ENCODE assay signal across 27 cellular contexts in genomic region chr2:226715347-226715990, GRCh38.
DNase-seq lines count a peak whose midpoint lies in the region; ATAC-seq and TF ChIP-seq lines count a peak whose summit lies in the region.
"Had no signal": no experiment of that assay in that cellular context is flagged by ENCODE, and none has a peak within 500 bp of the region (broad histone marks: within the 10 kb centered on the region; RNA-seq: fewer than 3 reads in every experiment).

No MANE protein-coding gene starts in this region.

- H3K4me3 ChIP-seq in upper lobe of right lung (no peak overlapping the region), foreskin fibroblast (ENCODE audit: low read depth in 1 of 2, low read length in 2 of 2) (no peak overlapping the region), spleen (no peak overlapping the region)
- H3K4me3 ChIP-seq: ascending aorta, left lung, pancreas, SK-N-MC, testis had no signal

- no peaks in the 10 kb centered on the region for H3K36me3 Mint-ChIP-seq in T-helper 2 cell treated with Interferon-gamma antibody and Interleukin-4, amounts not matched to agents 5 μg/mL and 100 μg/mL, for 36 hours (ENCODE audit: low read depth)
- no peaks in the 10 kb centered on the region for H3K36me3 Mint-ChIP-seq in activated T-helper 17 cell treated with anti-CD3 and anti-CD28 coated beads, Interleukin-2, amount 50 U/mL, for 72 hours (ENCODE audit: low read depth)
- H3K36me3 Mint-ChIP-seq: activated naive CD8-positive, alpha-beta T cell treated with anti-CD3 and anti-CD28 coated beads for 36 hours; CD4-positive, alpha-beta memory T cell; natural killer cell treated with Interleukin-12 subunit alpha and Interleukin-12 subunit beta and Interleukin-15 and Interleukin-18, amount 100 ng/mL, for 72 hours; stimulated activated naive B cell treated with anti-CD40 and anti-IgM and Interleukin-4, amounts not matched to agents 10 μg/mL and 1 μg/mL and 100 μg/mL, for 72 hours had no signal

- H3K27me3 Mint-ChIP-seq in T-helper 2 cell treated with Interferon-gamma antibody and Interleukin-4, amounts not matched to agents 5 μg/mL and 100 μg/mL, for 36 hours (ENCODE audit: low read depth): peaks cover 10% of the 10 kb centered on the region
- H3K27me3 Mint-ChIP-seq in activated T-helper 17 cell treated with anti-CD3 and anti-CD28 coated beads, Interleukin-2, amount 50 U/mL, for 72 hours: peaks cover 11% of the 10 kb centered on the region
- H3K27me3 Mint-ChIP-seq: central memory CD8-positive, alpha-beta T cell had no signal

- no peak for DNase-seq in T-helper 2 cell treated with Interferon-gamma antibody and Interleukin-4, amounts not matched to agents 5 μg/mL and 100 μg/mL, for 36 hours (ENCODE audit: low spot score)
- DNase-seq in T-helper 2 cell: no peak
- DNase-seq in upper lobe of right lung: no peak
- no peak for DNase-seq in GOT3 (lab: John Stamatoyannopoulos, UW)
- DNase-seq in foreskin fibroblast: no peak
- DNase-seq in spleen: no peak
- DNase-seq: 8988T; activated CD4-positive, alpha-beta T cell treated with anti-CD3 and anti-CD28 coated beads, Interleukin-2, amount 50 U/mL, for 4 hours; activated CD8-positive, alpha-beta memory T cell treated with anti-CD3 and anti-CD28 coated beads, Interleukin-2, amount 50 U/mL, for 48 hours; activated naive CD8-positive, alpha-beta T cell treated with anti-CD3 and anti-CD28 coated beads for 36 hours; CD4-positive, alpha-beta memory T cell; dermis blood vessel endothelial cell; left lung; NCI-H2029 treated with DMSO at 0.1 percent for 48 hours; NCI-H2227 treated with DMSO at 0.1 percent for 48 hours; pancreas; RPMI8226; stimulated activated CD4-positive, alpha-beta T cell treated with anti-CD3 and anti-CD28 coated beads, Interleukin-4, amount 100 ng/mL, for 1 hour; stimulated activated naive B cell treated with anti-CD40 and anti-IgM and Interleukin-4, amounts not matched to agents 10 μg/mL and 1 μg/mL and 100 μg/mL, for 72 hours; T-helper 9 cell; testis had no signal

- peak; percentile 18 for ATAC-seq in HG02852 (IDR thresholded peaks at IDR 0.05; ENCODE audit: unreplicated experiment)
- ATAC-seq in activated T-helper 17 cell treated with anti-CD3 and anti-CD28 coated beads, Interleukin-2, amount 50 U/mL, for 72 hours (replicated peaks): no peak
- ATAC-seq in upper lobe of right lung: peak; percentile 29
- ATAC-seq: left lung, pancreas had no signal

- H3K4me3 Mint-ChIP-seq in T-helper 2 cell treated with Interferon-gamma antibody and Interleukin-4, amounts not matched to agents 5 μg/mL and 100 μg/mL, for 36 hours: no peak overlapping the region
- no peak overlapping the region for H3K4me3 Mint-ChIP-seq in activated T-helper 17 cell treated with anti-CD3 and anti-CD28 coated beads, Interleukin-2, amount 50 U/mL, for 72 hours
- H3K4me3 Mint-ChIP-seq: activated naive CD8-positive, alpha-beta T cell treated with anti-CD3 and anti-CD28 coated beads for 36 hours; CD4-positive, alpha-beta memory T cell; central memory CD8-positive, alpha-beta T cell; natural killer cell treated with Interleukin-12 subunit alpha and Interleukin-12 subunit beta and Interleukin-15 and Interleukin-18, amount 100 ng/mL, for 72 hours; stimulated activated naive B cell treated with anti-CD40 and anti-IgM and Interleukin-4, amounts not matched to agents 10 μg/mL and 1 μg/mL and 100 μg/mL, for 72 hours had no signal

- WGBS in spleen, 5 donors: 73 to 87% (median 84%) methylated on average over 3 of the region's 3 CpGs

- H3K9me3 Mint-ChIP-seq in T-helper 2 cell treated with Interferon-gamma antibody and Interleukin-4, amounts not matched to agents 5 μg/mL and 100 μg/mL, for 36 hours: no peaks in the 10 kb centered on the region
- H3K9me3 Mint-ChIP-seq in activated T-helper 17 cell treated with anti-CD3 and anti-CD28 coated beads, Interleukin-2, amount 50 U/mL, for 72 hours: no peaks in the 10 kb centered on the region
- H3K9me3 Mint-ChIP-seq: activated naive CD8-positive, alpha-beta T cell treated with anti-CD3 and anti-CD28 coated beads for 36 hours; central memory CD8-positive, alpha-beta T cell; natural killer cell treated with Interleukin-12 subunit alpha and Interleukin-12 subunit beta and Interleukin-15 and Interleukin-18, amount 100 ng/mL, for 72 hours had no signal

- H3K36me3 ChIP-seq in upper lobe of right lung (no peaks in the 10 kb centered on the region), spleen (no peaks in the 10 kb centered on the region)
- H3K36me3 ChIP-seq: ascending aorta, left lung, pancreas had no signal

- TF ChIP-seq CTCF in upper lobe of right lung (IDR thresholded peaks at IDR 0.05) (no peak), foreskin fibroblast (IDR thresholded peaks at IDR 0.05; ENCODE audit: low read depth, low read length) (no peak), spleen (IDR thresholded peaks at IDR 0.05 in 8 of 11, conservative IDR thresholded peaks at IDR 0.05 in 3 of 11) (no peak)

- H3K27ac ChIP-seq in upper lobe of right lung (no peak overlapping the region), spleen (no peak overlapping the region)
- H3K27ac ChIP-seq: ascending aorta, left lung, pancreas, SK-N-MC, testis had no signal

- H3K27me3 ChIP-seq in upper lobe of right lung (no peaks in the 10 kb centered on the region), spleen (replicated peaks in 1 of 7) (peaks cover 0 to 22% (median 0%) of the 10 kb centered on the region in 7 donors)
- H3K27me3 ChIP-seq: ascending aorta, left lung, pancreas, testis had no signal

- intact Hi-C loops in upper lobe of right lung (cut with DNase I): no loop called here
- intact Hi-C loops in spleen (cut with DNase I; ENCODE audit: low total_unique reads): no loop called here

- H3K9me3 ChIP-seq in upper lobe of right lung: no peaks in the 10 kb centered on the region
- H3K9me3 ChIP-seq in spleen: no peaks in the 10 kb centered on the region
- H3K9me3 ChIP-seq: ascending aorta, left lung, pancreas, testis had no signal

- TF ChIP-seq POLR2A in spleen (IDR thresholded peaks at IDR 0.05): no peak

- H3K4me1 ChIP-seq in upper lobe of right lung: no peaks in the 10 kb centered on the region
- H3K4me1 ChIP-seq in spleen: no peaks in the 10 kb centered on the region
- H3K4me1 ChIP-seq: ascending aorta, left lung, pancreas, testis had no signal

- H3K4me1 Mint-ChIP-seq in T-helper 2 cell treated with Interferon-gamma antibody and Interleukin-4, amounts not matched to agents 5 μg/mL and 100 μg/mL, for 36 hours (ENCODE audit: low read depth): peaks cover 5% of the 10 kb centered on the region
- H3K4me1 Mint-ChIP-seq in activated T-helper 17 cell treated with anti-CD3 and anti-CD28 coated beads, Interleukin-2, amount 50 U/mL, for 72 hours: peaks cover 4% of the 10 kb centered on the region
- H3K4me1 Mint-ChIP-seq: central memory CD8-positive, alpha-beta T cell had no signal

- H3K27ac Mint-ChIP-seq in T-helper 2 cell treated with Interferon-gamma antibody and Interleukin-4, amounts not matched to agents 5 μg/mL and 100 μg/mL, for 36 hours: peak overlapping the region; percentile 31
- peak overlapping the region; percentile 32 for H3K27ac Mint-ChIP-seq in activated T-helper 17 cell treated with anti-CD3 and anti-CD28 coated beads, Interleukin-2, amount 50 U/mL, for 72 hours
- H3K27ac Mint-ChIP-seq: activated naive CD8-positive, alpha-beta T cell treated with anti-CD3 and anti-CD28 coated beads for 36 hours; natural killer cell treated with Interleukin-12 subunit alpha and Interleukin-12 subunit beta and Interleukin-15 and Interleukin-18, amount 100 ng/mL, for 72 hours; stimulated activated naive B cell treated with anti-CD40 and anti-IgM and Interleukin-4, amounts not matched to agents 10 μg/mL and 1 μg/mL and 100 μg/mL, for 72 hours had no signal
